Comparison of ENCODE assay signal across 1 cellular context in the genomic region with DNA sequence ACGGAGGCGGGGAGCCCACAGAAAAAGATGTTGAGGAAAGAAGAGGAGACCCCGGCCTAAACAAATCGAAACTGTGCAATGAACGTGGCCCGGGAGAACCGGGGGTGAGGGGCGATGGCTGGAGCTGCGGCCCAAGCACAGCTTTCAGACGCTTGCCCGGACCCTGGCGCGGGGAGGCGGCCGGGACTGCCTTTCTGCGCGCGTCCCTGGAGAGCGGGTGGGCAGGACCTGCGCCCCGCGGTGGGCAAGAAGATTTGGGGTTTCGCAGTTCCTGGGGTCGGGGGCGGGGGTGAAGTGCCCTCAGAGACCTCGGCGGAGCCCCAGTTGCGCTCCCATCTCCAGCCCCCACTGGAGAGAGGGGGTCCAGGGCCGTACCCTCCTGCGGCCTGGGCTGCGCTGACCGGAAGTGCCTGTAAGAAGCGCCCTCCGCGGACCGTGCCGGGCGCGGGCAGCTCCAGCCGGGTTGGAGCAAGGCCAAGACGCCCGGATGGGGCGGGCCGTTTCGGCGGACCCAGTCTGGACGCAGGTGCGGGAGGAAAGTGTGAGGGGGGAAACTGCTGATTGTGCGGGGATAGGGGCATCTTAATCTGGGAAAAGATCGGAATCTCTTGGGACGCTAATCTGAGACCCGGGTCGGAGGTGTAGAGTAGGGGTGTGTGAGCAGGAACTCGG.
TF ChIP-seq lines count a peak whose summit lies in the region.

No MANE protein-coding gene starts in this region.

TF ChIP-seq in HEK293, 187 proteins besides CTCF, POLR2A, EP300 and RAD21 (continued from another document):
- TF ChIP-seq, protein P1, sequence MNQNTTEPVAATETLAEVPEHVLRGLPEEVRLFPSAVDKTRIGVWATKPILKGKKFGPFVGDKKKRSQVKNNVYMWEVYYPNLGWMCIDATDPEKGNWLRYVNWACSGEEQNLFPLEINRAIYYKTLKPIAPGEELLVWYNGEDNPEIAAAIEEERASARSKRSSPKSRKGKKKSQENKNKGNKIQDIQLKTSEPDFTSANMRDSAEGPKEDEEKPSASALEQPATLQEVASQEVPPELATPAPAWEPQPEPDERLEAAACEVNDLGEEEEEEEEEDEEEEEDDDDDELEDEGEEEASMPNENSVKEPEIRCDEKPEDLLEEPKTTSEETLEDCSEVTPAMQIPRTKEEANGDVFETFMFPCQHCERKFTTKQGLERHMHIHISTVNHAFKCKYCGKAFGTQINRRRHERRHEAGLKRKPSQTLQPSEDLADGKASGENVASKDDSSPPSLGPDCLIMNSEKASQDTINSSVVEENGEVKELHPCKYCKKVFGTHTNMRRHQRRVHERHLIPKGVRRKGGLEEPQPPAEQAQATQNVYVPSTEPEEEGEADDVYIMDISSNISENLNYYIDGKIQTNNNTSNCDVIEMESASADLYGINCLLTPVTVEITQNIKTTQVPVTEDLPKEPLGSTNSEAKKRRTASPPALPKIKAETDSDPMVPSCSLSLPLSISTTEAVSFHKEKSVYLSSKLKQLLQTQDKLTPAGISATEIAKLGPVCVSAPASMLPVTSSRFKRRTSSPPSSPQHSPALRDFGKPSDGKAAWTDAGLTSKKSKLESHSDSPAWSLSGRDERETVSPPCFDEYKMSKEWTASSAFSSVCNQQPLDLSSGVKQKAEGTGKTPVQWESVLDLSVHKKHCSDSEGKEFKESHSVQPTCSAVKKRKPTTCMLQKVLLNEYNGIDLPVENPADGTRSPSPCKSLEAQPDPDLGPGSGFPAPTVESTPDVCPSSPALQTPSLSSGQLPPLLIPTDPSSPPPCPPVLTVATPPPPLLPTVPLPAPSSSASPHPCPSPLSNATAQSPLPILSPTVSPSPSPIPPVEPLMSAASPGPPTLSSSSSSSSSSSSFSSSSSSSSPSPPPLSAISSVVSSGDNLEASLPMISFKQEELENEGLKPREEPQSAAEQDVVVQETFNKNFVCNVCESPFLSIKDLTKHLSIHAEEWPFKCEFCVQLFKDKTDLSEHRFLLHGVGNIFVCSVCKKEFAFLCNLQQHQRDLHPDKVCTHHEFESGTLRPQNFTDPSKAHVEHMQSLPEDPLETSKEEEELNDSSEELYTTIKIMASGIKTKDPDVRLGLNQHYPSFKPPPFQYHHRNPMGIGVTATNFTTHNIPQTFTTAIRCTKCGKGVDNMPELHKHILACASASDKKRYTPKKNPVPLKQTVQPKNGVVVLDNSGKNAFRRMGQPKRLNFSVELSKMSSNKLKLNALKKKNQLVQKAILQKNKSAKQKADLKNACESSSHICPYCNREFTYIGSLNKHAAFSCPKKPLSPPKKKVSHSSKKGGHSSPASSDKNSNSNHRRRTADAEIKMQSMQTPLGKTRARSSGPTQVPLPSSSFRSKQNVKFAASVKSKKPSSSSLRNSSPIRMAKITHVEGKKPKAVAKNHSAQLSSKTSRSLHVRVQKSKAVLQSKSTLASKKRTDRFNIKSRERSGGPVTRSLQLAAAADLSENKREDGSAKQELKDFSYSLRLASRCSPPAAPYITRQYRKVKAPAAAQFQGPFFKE (tag by site-specific recombination; IDR thresholded peaks at IDR 0.05; ENCODE audit: borderline replicate concordance): no peak
- no peak for TF ChIP-seq ZNF791 (tag by site-specific recombination; IDR thresholded peaks at IDR 0.05)
- no peak for TF ChIP-seq ZNF394 (tag by site-specific recombination; IDR thresholded peaks at IDR 0.05; ENCODE audit: borderline replicate concordance)
- no peak for TF ChIP-seq ZNF23 (tag by site-specific recombination; IDR thresholded peaks at IDR 0.05; ENCODE audit: borderline replicate concordance)
